20 cellular contexts compared by ENCODE assay signal in genomic region chrX:115533485-115533884, GRCh38. TPM values are rescaled to one million over a fixed set of nuclear protein-coding genes. Genes with fewer than 3 reads are reported as not detected.
DNase-seq lines count a peak whose midpoint lies in the region; ATAC-seq, FAIRE-seq and TF ChIP-seq lines count a peak whose summit lies in the region.
"Had no signal": no experiment of that assay in that cellular context is flagged by ENCODE, and none has a peak within 500 bp of the region (broad histone marks: within the 10 kb centered on the region; RNA-seq: fewer than 3 reads in every experiment).

No MANE protein-coding gene starts in this region.

- H3K36me3 ChIP-seq in GM12878 (ENCODE audit: control insufficient read depth in 2 of 2, insufficient read depth in 2 of 2, low read length in 1 of 2) (no peaks in the 10 kb centered on the region), upper lobe of left lung (no peaks in the 10 kb centered on the region), BE2C (no peaks in the 10 kb centered on the region)
- H3K36me3 ChIP-seq: adrenal gland, prostate gland had no signal

- H2AFZ ChIP-seq in GM12878 (ENCODE audit: control insufficient read depth, low read depth, low read length), result no peak overlapping the region

- SMC1A ChIA-PET in GM12878 (lab: Charles Lee; ENCODE audit: uncharacterized antibody, unreplicated experiment), result interaction anchor here (0.7 to 2.1 kb wide), 9 partner anchors 15 to 170 kb away, joined by 3 to 8 read pairs (median 4); no protein-coding TSS in a partner anchor

- H3K4me3 ChIP-seq in GM12878 (no peak overlapping the region), upper lobe of left lung (no peak overlapping the region), BE2C (ENCODE audit: low read depth, low read length) (no peak overlapping the region)
- H3K4me3 ChIP-seq: adrenal gland, prostate gland had no signal

- no peak for FAIRE-seq in GM12878 (lab: Jason Lieb, UNC)
- FAIRE-seq: HepG2 had no signal

- no peak overlapping the region; the same call in 1 of the 2 replicates for H3K4me2 ChIP-seq in GM12878 (ENCODE audit: control insufficient read depth, insufficient read depth)

- no peaks in the 10 kb centered on the region for H3K4me1 ChIP-seq in GM12878 (ENCODE audit: control insufficient read depth, insufficient read depth, low read length)
- H3K4me1 ChIP-seq in upper lobe of left lung, result no peaks in the 10 kb centered on the region
- no peaks in the 10 kb centered on the region for H3K4me1 ChIP-seq in BE2C
- H3K4me1 ChIP-seq: adrenal gland, prostate gland had no signal

- POLR2A ChIA-PET in GM12878 (lab: Charles Lee), result interaction anchor here (1.0 kb wide), 1 partner anchor 25 kb away, joined by 3 read pairs; no protein-coding TSS in a partner anchor

- CTCF ChIA-PET in GM12878 (lab: Yijun Ruan, JAX), result interaction anchor here (1.4 to 1.8 kb wide), 4 partner anchors 13 to 170 kb away, joined by 4 to 9 read pairs (median 4); no protein-coding TSS in a partner anchor

- intact Hi-C loops in GM12878 (cut with micrococcal nuclease; ENCODE audit: unreplicated experiment), result no loop called here

- peak; percentile 8 for DNase-seq in ELR (ENCODE audit: low read depth)
- DNase-seq in GM12878 (ENCODE audit: low read depth, low spot score), result no peak
- DNase-seq in hepatic stellate cell (ENCODE audit: low spot score), result peak; percentile 9
- DNase-seq in upper lobe of left lung, result no peak
- DNase-seq in BE2C, result no peak
- no peak for DNase-seq in HK-2 (ENCODE audit: unreplicated experiment)
- DNase-seq: activated CD8-positive, alpha-beta T cell treated with anti-CD3 and anti-CD28 coated beads for 36 hours; adrenal gland; cortex of kidney; erythroblast; hypothalamus; left cardiac atrium; NCI-H2081 treated with DMSO at 0.1 percent for 48 hours; NCI-H748 treated with DMSO at 0.1 percent for 48 hours; substantia nigra; SW 1271 had no signal

- H3K9ac ChIP-seq in GM12878 (ENCODE audit: control insufficient read depth, insufficient read depth, low read length), result no peak overlapping the region

- TF ChIP-seq POLR2A in GM12878 (IDR thresholded peaks at IDR 0.05; ENCODE audit: low read depth, low read length) (no peak), upper lobe of left lung (IDR thresholded peaks at IDR 0.05) (no peak)

- 36% methylated on average over 1 of the region's 1 CpG for WGBS in GM12878 (ENCODE audit: insufficient coverage, insufficient replicate concordance, low lambda C conversion rate, missing lambda C conversion rate)
- WGBS in upper lobe of left lung, 2 donors, result 49 to 50% methylated on average over 1 of the region's 1 CpG

- H3K27ac ChIP-seq in GM12878 (ENCODE audit: control insufficient read depth, insufficient read depth) (no peak overlapping the region), upper lobe of left lung (peak overlapping the region; percentile 65 to 75 (median 70))
- H3K27ac ChIP-seq: adrenal gland, prostate gland had no signal

- BruUV-seq in GM12878 (replicated peaks; lab: Mats Ljungman, UMichigan), result no TSS peak

- TF ChIP-seq CTCF in GM12878 (IDR thresholded peaks at IDR 0.05 in 2 of 3, conservative IDR thresholded peaks at IDR 0.05 in 1 of 3; ENCODE audit: control insufficient read depth in 2 of 3, extremely low read depth in 1 of 3, insufficient read depth in 1 of 3, low read depth in 3 of 3, low read length in 3 of 3), result no peak
- TF ChIP-seq CTCF in upper lobe of left lung (IDR thresholded peaks at IDR 0.05), result no peak
- no peak for TF ChIP-seq CTCF in BE2C (IDR thresholded peaks at IDR 0.05; ENCODE audit: low read depth, low read length)

- TF ChIP-seq EP300 in GM12878 (IDR thresholded peaks at IDR 0.05; ENCODE audit: borderline replicate concordance in 1 of 2, control insufficient read depth in 1 of 2, low read depth in 2 of 2, low read length in 2 of 2) (no peak), upper lobe of left lung (IDR thresholded peaks at IDR 0.05) (peak in 1 of 4 donors; percentile 26)

- in situ Hi-C loops in GM12878 (cut with MboI), result no loop called here

- ATAC-seq in GM12878 (no peak; the same call in 2 of the 3 replicates), upper lobe of left lung (ENCODE audit: low FRiP score in 2 of 2) (peak in 1 of 2 donors; percentile 40), HG02623 (IDR thresholded peaks at IDR 0.05; ENCODE audit: unreplicated experiment) (no peak)
- ATAC-seq: activated CD8-positive, alpha-beta T cell treated with anti-CD3 and anti-CD28 coated beads for 36 hours; activated T-helper 17 cell treated with anti-CD3 and anti-CD28 coated beads, Interleukin-2, amount 50 U/mL, for 72 hours; HepG2; left cardiac atrium had no signal

- H3K79me2 ChIP-seq in GM12878 (ENCODE audit: control insufficient read depth, insufficient read depth, low read length), result no peaks in the 10 kb centered on the region

- H3K27me3 ChIP-seq in GM12878 (replicated peaks in 1 of 2; ENCODE audit: control insufficient read depth in 2 of 2, insufficient read depth in 2 of 2, low read length in 1 of 2) (no peaks in the 10 kb centered on the region; a peak in 1 of 4 replicates), upper lobe of left lung (no peaks in the 10 kb centered on the region), BE2C (no peaks in the 10 kb centered on the region)

- no peaks in the 10 kb centered on the region for H4K20me1 ChIP-seq in GM12878 (ENCODE audit: control insufficient read depth, insufficient read depth)

- RAD21 ChIA-PET in GM12878 (lab: Charles Lee; ENCODE audit: unreplicated experiment), result interaction anchor here (0.9 to 1.1 kb wide), 2 partner anchors 37 to 171 kb away, joined by 3 to 5 read pairs; no protein-coding TSS in a partner anchor

- H3K9me3 ChIP-seq in GM12878 (replicated peaks; ENCODE audit: control insufficient read depth, insufficient read depth, low read length) (no peaks in the 10 kb centered on the region; the same call in 2 of the 3 replicates), upper lobe of left lung (no peaks in the 10 kb centered on the region), BE2C (no peaks in the 10 kb centered on the region)
- H3K9me3 ChIP-seq: adrenal gland, prostate gland had no signal

- no peak for TF ChIP-seq RAD21 in GM12878 (IDR thresholded peaks at IDR 0.05; ENCODE audit: insufficient read depth, low read depth, low read length)

TF ChIP-seq in GM12878, 131 proteins besides CTCF, POLR2A, EP300 and RAD21:
- TF ChIP-seq STAT3 (IDR thresholded peaks at IDR 0.05; ENCODE audit: low read depth, low read length) (no peak), JUNB (IDR thresholded peaks at IDR 0.05) (0 out of 2 replicates have a peak, but pooled peaks have one; percentile 19)
TF ChIP-seq in GM12878: peak in this region for 1.

RNA-seq across cellular contexts. Expression of gene PLS3, which starts 27.5 kb away (rescaled TPM):
- 27.8 and 30.3 TPM in 2 replicates for total RNA-seq in GM12878 (2013; cell fraction: nucleolus; rRNA removed)
- total RNA-seq in GM12878 (2014; rRNA removed), result 178 and 201 TPM in 2 replicates
- 231 TPM in 2 replicates for total RNA-seq in GM12878 (2014; rRNA removed; fragmentation: Illumina TruSeq; extraction: Trizol)
- total RNA-seq in GM12878 (2021), result 161 and 164 TPM in 2 replicates
- polyA plus RNA-seq in GM12878 (2011; ENCODE audit: low read depth), result 7.4 TPM
- polyA plus RNA-seq in GM12878 (2011; rRNA removed), result 47.6 and 83.4 TPM in 2 replicates
- 16.3 and 22.1 TPM in 2 replicates for polyA plus RNA-seq in GM12878 (2011; cell fraction: cytosol; rRNA removed)
- 14.2 and 21.5 TPM in 2 replicates for polyA plus RNA-seq in GM12878 (2011; cell fraction: nucleus; rRNA removed)
- polyA plus RNA-seq in GM12878 (2012), result 8.4 and 13.8 TPM in 2 replicates
- 233 and 285 TPM in 2 replicates for polyA plus RNA-seq in GM12878 (2014; fragmentation: Illumina TruSeq; extraction: Trizol)
- 100 to 1,000 TPM; 122 to 169 TPM for polyA plus RNA-seq in GM12878 (2014; fragmentation: Nextera tagmentation; extraction: Ambion mirVana)
- 119 and 130 TPM in 2 replicates for polyA plus RNA-seq in GM12878 (2014; rRNA removed)
- 100 to 1,000 TPM; 227 to 236 TPM for polyA plus RNA-seq in GM12878 (2016; fragmentation: Nextera tagmentation; extraction: Ambion mirVana)
- polyA minus RNA-seq in GM12878 (2011; rRNA and poly(A)+ RNA removed), result 23.6 and 41.0 TPM in 2 replicates
- 10.6 and 18.0 TPM in 2 replicates for polyA minus RNA-seq in GM12878 (2011; cell fraction: cytosol; rRNA and poly(A)+ RNA removed)
- 3.4 and 5.9 TPM in 2 replicates for polyA minus RNA-seq in GM12878 (2011; cell fraction: nucleus; rRNA and poly(A)+ RNA removed)
- 100 to 1,000 TPM in 5 of 6 donors, 10 to 100 TPM in 1; 56.6 to 199 (median 157) TPM for total RNA-seq in upper lobe of left lung
- polyA plus RNA-seq in BE2C (2012; ENCODE audit: insufficient read depth, insufficient read length, low read depth), result 24.6 TPM

Comparison
In these comparisons a context has a peak if more than half of its experiments do, and no peak if none do; other contexts are left out.
1. DNase-seq: peak in ELR (single experiment) and hepatic stellate cell (single experiment); none in GM12878 (single experiment), upper lobe of left lung (0 of 2), BE2C (single experiment) and HK-2 (single experiment).